ENCODE assay signal across 24 cellular contexts in the genomic region with DNA sequence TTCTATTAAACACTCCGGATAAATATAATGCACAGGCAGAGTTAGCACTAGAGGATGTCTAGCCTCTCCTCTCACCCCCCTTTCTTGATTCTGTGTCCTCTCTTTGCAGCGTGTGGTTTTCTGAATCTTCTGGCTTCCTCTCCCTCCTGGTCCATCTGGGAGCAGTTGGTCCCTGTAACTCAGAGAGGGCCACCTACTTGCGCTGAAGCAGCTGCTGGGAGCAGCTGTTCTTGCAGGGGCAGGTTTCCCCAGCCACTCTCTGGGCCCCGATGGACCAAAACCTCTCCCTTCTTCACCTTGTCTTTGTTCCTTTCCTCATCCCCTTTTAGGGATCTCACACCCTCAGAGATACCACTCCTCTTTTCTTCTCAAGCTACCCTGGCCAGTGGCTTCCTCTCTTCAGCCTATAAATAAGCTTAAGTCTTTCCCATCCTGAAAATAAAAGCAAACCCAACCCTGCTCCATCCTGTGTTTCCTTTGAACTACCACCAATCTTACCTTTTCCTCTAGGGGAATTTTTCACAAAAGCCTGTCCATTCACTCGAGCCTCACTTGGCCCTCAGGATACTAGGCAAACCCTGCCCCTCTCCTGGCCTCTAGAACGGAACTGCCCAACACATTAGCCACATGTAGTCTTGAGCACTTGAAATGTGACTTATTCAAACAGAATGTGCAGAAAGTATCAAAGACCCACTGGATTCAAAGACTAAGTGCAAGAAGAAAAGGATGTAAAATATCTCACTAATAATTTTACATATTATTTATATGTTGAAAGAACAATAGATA.
"Had no signal": no experiment of that assay in that cellular context is flagged by ENCODE, and none has a peak within 500 bp of the region (broad histone marks: within the 10 kb centered on the region; RNA-seq: fewer than 3 reads in every experiment).

No MANE protein-coding gene starts in this region.

- H3K4me2 ChIP-seq: smooth muscle cell had no signal

- H3K27me3 ChIP-seq: right lobe of liver, suprapubic skin, vagina had no signal

- H3K4me3 ChIP-seq: cardiac muscle cell, psoas muscle, right lobe of liver, smooth muscle cell, suprapubic skin, transverse colon, vagina had no signal

- DNase-seq: activated CD4-positive, alpha-beta memory T cell treated with anti-CD3 and anti-CD28 coated beads, Interleukin-2, amount 10 ng/mL, durations not matched to agents 7 days and 5 days; activated CD4-positive, alpha-beta T cell treated with anti-CD3 and anti-CD28 coated beads for 1 hour; activated CD8-positive, alpha-beta memory T cell treated with anti-CD3 and anti-CD28 coated beads, Interleukin-2, amount 10 ng/mL, durations not matched to agents 7 days and 5 days; activated naive CD4-positive, alpha-beta T cell; activated naive CD8-positive, alpha-beta T cell treated with anti-CD3 and anti-CD28 coated beads for 36 hours; amygdala; dermis blood vessel endothelial cell; effector memory CD8-positive, alpha-beta T cell; foreskin keratinocyte; kidney; mammary epithelial cell; midbrain; psoas muscle; right lobe of liver; stimulated activated CD4-positive, alpha-beta T cell treated with anti-CD3 and anti-CD28 coated beads, Interleukin-4, amount 100 ng/mL, for 1 hour; stimulated activated naive CD8-positive, alpha-beta T cell treated with anti-CD3 and anti-CD28 coated beads, Interleukin-15, amount 100 ng/mL, for 72 hours; T-helper 2 cell; transverse colon had no signal

- H3K4me1 ChIP-seq: foreskin keratinocyte had no signal

- ATAC-seq: activated CD8-positive, alpha-beta memory T cell treated with anti-CD3 and anti-CD28 coated beads, Interleukin-2, amount 10 ng/mL, durations not matched to agents 7 days and 5 days; effector memory CD8-positive, alpha-beta T cell; foreskin keratinocyte; left lobe of liver; psoas muscle; right lobe of liver; stimulated activated naive CD8-positive, alpha-beta T cell treated with anti-CD3 and anti-CD28 coated beads, Interleukin-15, amount 100 ng/mL, for 72 hours had no signal

- H3K9me3 ChIP-seq: psoas muscle, right lobe of liver, suprapubic skin, transverse colon, vagina had no signal

- H3K27ac ChIP-seq: cardiac muscle cell, foreskin keratinocyte, psoas muscle, right lobe of liver, suprapubic skin, transverse colon, vagina, VCaP had no signal

- H3K36me3 ChIP-seq: cardiac muscle cell, right lobe of liver, suprapubic skin, transverse colon, vagina had no signal
